In the genomic region with DNA sequence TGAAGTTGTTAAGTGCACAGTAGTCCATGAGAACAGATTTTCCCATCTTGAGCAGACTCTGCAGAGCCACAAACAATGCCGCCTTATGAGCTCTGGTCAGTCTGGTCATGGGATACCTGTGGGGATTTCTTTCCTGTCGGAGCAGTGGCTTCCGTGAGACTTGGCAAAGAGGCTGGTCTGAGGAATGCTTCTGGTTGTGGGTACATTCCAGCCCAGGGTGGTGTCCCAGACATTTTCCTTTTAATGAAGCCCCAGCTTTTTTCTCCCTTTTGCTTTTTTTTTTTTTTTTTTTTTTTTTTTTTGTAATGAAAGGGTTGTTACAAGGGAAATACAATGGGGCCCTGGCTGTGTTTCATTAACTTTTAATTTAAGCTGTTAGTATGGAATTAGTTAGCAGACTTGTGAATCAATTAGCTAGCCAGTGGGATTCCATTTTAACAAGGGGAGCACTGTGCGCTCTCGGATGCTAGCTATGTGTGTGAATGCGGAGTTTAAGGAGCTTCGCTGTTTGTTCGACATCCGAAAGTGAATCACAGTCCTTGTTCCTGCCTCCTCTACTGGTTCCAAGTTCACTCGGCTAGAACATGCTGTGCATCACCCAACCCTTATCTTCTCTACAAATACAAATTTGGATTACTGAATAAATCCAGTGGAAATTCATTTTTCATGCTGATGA, we compare ENCODE assay signal across 15 cellular contexts.
DNase-seq lines count a peak whose midpoint lies in the region; ATAC-seq lines count a peak whose summit lies in the region.
"Had no signal": no experiment of that assay in that cellular context is flagged by ENCODE, and none has a peak within 500 bp of the region (broad histone marks: within the 10 kb centered on the region; RNA-seq: fewer than 3 reads in every experiment).

No MANE protein-coding gene starts in this region.

- H3K27me3 ChIP-seq in right cardiac atrium (ENCODE audit: control insufficient read depth, insufficient read depth), result no peaks in the 10 kb centered on the region

- no peaks in the 10 kb centered on the region for H3K36me3 Mint-ChIP-seq in activated naive CD8-positive, alpha-beta T cell treated with anti-CD3 and anti-CD28 coated beads, Interleukin-2, amount 50 U/mL, for 24 hours (ENCODE audit: low read depth)

- H3K27ac ChIP-seq in right cardiac atrium (ENCODE audit: low read length), result peak overlapping the region; percentile 25

- peak; percentile 82 to 84 for ATAC-seq in right cardiac atrium
- ATAC-seq in activated naive CD8-positive, alpha-beta T cell treated with anti-CD3 and anti-CD28 coated beads, Interleukin-2, amount 50 U/mL, for 24 hours, result no peak

- intact Hi-C loops in right cardiac atrium (cut with DNase I), result no loop called here

- no peaks in the 10 kb centered on the region for H3K9me3 ChIP-seq in right cardiac atrium (ENCODE audit: control insufficient read depth, low read length)

- no peaks in the 10 kb centered on the region for H3K4me1 Mint-ChIP-seq in activated naive CD8-positive, alpha-beta T cell treated with anti-CD3 and anti-CD28 coated beads, Interleukin-2, amount 50 U/mL, for 24 hours

- no peak overlapping the region for H3K27ac Mint-ChIP-seq in activated naive CD8-positive, alpha-beta T cell treated with anti-CD3 and anti-CD28 coated beads, Interleukin-2, amount 50 U/mL, for 24 hours

- H3K9me3 Mint-ChIP-seq in activated naive CD8-positive, alpha-beta T cell treated with anti-CD3 and anti-CD28 coated beads, Interleukin-2, amount 50 U/mL, for 24 hours, result no peaks in the 10 kb centered on the region

- 53% methylated on average over 10 of the region's 10 CpGs for WGBS in right cardiac atrium

- H3K4me1 ChIP-seq in right cardiac atrium (ENCODE audit: control insufficient read depth, insufficient read depth, low read length), result peaks cover 4% of the 10 kb centered on the region

- H3K4me3 Mint-ChIP-seq in activated naive CD8-positive, alpha-beta T cell treated with anti-CD3 and anti-CD28 coated beads, Interleukin-2, amount 50 U/mL, for 24 hours, result no peak overlapping the region

- H3K4me3 ChIP-seq in right cardiac atrium (ENCODE audit: low read length), result no peak overlapping the region
- H3K4me3 ChIP-seq: lung had no signal

- peaks cover 9% of the 10 kb centered on the region for H3K27me3 Mint-ChIP-seq in activated naive CD8-positive, alpha-beta T cell treated with anti-CD3 and anti-CD28 coated beads, Interleukin-2, amount 50 U/mL, for 24 hours

- DNase-seq in H4 (ENCODE audit: low spot score) (peak; percentile 71), astrocyte of the hippocampus (ENCODE audit: low read depth, low spot score) (peak; percentile 95), right cardiac atrium (peak in 1 of 3 donors; percentile 42), retina (peak; percentile 64), NCI-H2081 (lab: John Stamatoyannopoulos, UW) (no peak), HuH-7 (ENCODE audit: low spot score) (no peak)
- no peak for DNase-seq in activated naive CD8-positive, alpha-beta T cell treated with anti-CD3 and anti-CD28 coated beads, Interleukin-2, amount 50 U/mL, for 24 hours
- no peak for DNase-seq in activated CD8-positive, alpha-beta memory T cell treated with anti-CD3 and anti-CD28 coated beads for 24 hours
- DNase-seq: central memory CD4-positive, alpha-beta T cell; DMS53; KBM-7; NCI-H146; NCI-H748 treated with DMSO at 0.1 percent for 48 hours; stimulated activated CD8-positive, alpha-beta memory T cell treated with anti-CD3 and anti-CD28 coated beads, Interleukin-4, amount 100 ng/mL, for 48 hours had no signal

Comparison
In these comparisons a context has a peak if more than half of its experiments do, and no peak if none do; other contexts are left out.
1. DNase-seq: peak in H4 (single experiment), astrocyte of the hippocampus (single experiment) and retina (single experiment); none in NCI-H2081 (0 of 2), activated naive CD8-positive, alpha-beta T cell treated with anti-CD3 and anti-CD28 coated beads, Interleukin-2, amount 50 U/mL, for 24 hours (single experiment), activated CD8-positive, alpha-beta memory T cell treated with anti-CD3 and anti-CD28 coated beads for 24 hours (single experiment) and HuH-7 (single experiment).